ENCODE assay signal across 2 cellular contexts in genomic region chr9:133221177-133221809, GRCh38.
TF ChIP-seq lines count a peak whose summit lies in the region.

No MANE protein-coding gene starts in this region.

TF ChIP-seq in GM12878, 131 proteins besides CTCF, POLR2A, EP300 and RAD21:
- TF ChIP-seq MYB (IDR thresholded peaks at IDR 0.05; ENCODE audit: borderline replicate concordance, low read depth, low read length) (no peak), BHLHE40 (IDR thresholded peaks at IDR 0.05; ENCODE audit: borderline replicate concordance in 1 of 2, low read depth in 2 of 2, low read length in 1 of 2) (no peak), CHD1 (IDR thresholded peaks at IDR 0.05; ENCODE audit: low read depth, low read length) (no peak), E2F4 (IDR thresholded peaks at IDR 0.05; ENCODE audit: low read depth, low read length) (no peak), NKRF (conservative IDR thresholded peaks at IDR 0.05) (no peak), BCL11A (IDR thresholded peaks at IDR 0.05; ENCODE audit: low read depth, low read length) (no peak), IRF4 (IDR thresholded peaks at IDR 0.05; ENCODE audit: low read depth, low read length) (no peak), ZSCAN29 (IDR thresholded peaks at IDR 0.05) (no peak), ASH2L (IDR thresholded peaks at IDR 0.05; ENCODE audit: borderline replicate concordance, low read depth) (no peak)
- TF ChIP-seq, protein P1, sequence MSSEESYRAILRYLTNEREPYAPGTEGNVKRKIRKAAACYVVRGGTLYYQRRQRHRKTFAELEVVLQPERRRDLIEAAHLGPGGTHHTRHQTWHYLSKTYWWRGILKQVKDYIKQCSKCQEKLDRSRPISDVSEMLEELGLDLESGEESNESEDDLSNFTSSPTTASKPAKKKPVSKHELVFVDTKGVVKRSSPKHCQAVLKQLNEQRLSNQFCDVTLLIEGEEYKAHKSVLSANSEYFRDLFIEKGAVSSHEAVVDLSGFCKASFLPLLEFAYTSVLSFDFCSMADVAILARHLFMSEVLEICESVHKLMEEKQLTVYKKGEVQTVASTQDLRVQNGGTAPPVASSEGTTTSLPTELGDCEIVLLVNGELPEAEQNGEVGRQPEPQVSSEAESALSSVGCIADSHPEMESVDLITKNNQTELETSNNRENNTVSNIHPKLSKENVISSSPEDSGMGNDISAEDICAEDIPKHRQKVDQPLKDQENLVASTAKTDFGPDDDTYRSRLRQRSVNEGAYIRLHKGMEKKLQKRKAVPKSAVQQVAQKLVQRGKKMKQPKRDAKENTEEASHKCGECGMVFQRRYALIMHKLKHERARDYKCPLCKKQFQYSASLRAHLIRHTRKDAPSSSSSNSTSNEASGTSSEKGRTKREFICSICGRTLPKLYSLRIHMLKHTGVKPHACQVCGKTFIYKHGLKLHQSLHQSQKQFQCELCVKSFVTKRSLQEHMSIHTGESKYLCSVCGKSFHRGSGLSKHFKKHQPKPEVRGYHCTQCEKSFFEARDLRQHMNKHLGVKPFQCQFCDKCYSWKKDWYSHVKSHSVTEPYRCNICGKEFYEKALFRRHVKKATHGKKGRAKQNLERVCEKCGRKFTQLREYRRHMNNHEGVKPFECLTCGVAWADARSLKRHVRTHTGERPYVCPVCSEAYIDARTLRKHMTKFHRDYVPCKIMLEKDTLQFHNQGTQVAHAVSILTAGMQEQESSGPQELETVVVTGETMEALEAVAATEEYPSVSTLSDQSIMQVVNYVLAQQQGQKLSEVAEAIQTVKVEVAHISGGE (CRISPR knock-in tag; IDR thresholded peaks at IDR 0.05): no peak

TF ChIP-seq in SK-N-SH treated with all-trans-retinoic acid at 6 μM for 48 hours, 23 proteins besides CTCF, POLR2A, EP300 and RAD21:
- no peak for TF ChIP-seq RARB (CRISPR knock-in tag; IDR thresholded peaks at IDR 0.05)
- TF ChIP-seq ZNF70 (CRISPR knock-in tag; IDR thresholded peaks at IDR 0.05): no peak
- no peak for TF ChIP-seq PATZ1 (CRISPR knock-in tag; IDR thresholded peaks at IDR 0.05; ENCODE audit: borderline replicate concordance)
- TF ChIP-seq ZC3H10 (CRISPR knock-in tag; IDR thresholded peaks at IDR 0.05): no peak
- no peak for TF ChIP-seq ZFP30 (CRISPR knock-in tag; IDR thresholded peaks at IDR 0.05)
- no peak for TF ChIP-seq BACH2 (CRISPR knock-in tag; IDR thresholded peaks at IDR 0.05; ENCODE audit: borderline replicate concordance)
- TF ChIP-seq GLIS3 (CRISPR knock-in tag; IDR thresholded peaks at IDR 0.05): no peak
- TF ChIP-seq ARNTL (CRISPR knock-in tag; IDR thresholded peaks at IDR 0.05; ENCODE audit: borderline replicate concordance, low read depth): no peak
- no peak for TF ChIP-seq TOX (CRISPR knock-in tag; IDR thresholded peaks at IDR 0.05; ENCODE audit: borderline replicate concordance)
- no peak for TF ChIP-seq OSR1 (CRISPR knock-in tag; IDR thresholded peaks at IDR 0.05)
